Comparison of ENCODE assay signal across 11 cellular contexts in the genomic region with DNA sequence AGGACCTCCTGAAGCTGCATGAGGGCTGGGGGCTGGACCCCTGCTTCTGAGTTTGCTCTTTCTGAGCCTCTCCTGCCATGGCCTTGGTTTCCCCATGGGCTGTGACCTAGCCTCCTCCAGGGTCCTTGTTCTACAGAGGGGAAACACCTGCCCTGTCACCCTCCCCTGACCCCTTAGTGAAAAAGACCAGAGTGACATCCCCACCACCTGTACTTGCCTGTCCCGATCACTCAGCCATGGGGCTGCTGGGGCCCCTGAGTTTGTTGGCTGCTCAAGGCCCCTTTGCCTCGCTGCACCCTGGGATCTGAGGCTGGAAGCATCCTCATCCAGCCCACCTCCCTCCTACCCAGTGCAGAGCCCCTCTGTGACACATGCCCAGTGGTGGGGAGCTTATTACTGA. TPM values are rescaled to one million over a fixed set of nuclear protein-coding genes. Genes with fewer than 3 reads are reported as not detected.
DNase-seq lines count a peak whose midpoint lies in the region; ATAC-seq and TF ChIP-seq lines count a peak whose summit lies in the region.
"Had no signal": no experiment of that assay in that cellular context is flagged by ENCODE, and none has a peak within 500 bp of the region (broad histone marks: within the 10 kb centered on the region; RNA-seq: fewer than 3 reads in every experiment).

No MANE protein-coding gene starts in this region.

- H3K27ac Mint-ChIP-seq in central memory CD8-positive, alpha-beta T cell (ENCODE audit: low read depth) = peak overlapping the region; percentile 94

- DNase-seq in GM10266 (ENCODE audit: extremely low spot score) = peak; percentile 62
- DNase-seq in GM20000 (ENCODE audit: low spot score) = peak; percentile 76
- DNase-seq in central memory CD8-positive, alpha-beta T cell (ENCODE audit: low spot score in 2 of 2) = no peak
- DNase-seq in psoas muscle = no peak
- DNase-seq in HK-2 (ENCODE audit: unreplicated experiment) = no peak
- DNase-seq in DMS114 treated with DMSO at 0.1 percent for 48 hours (lab: John Stamatoyannopoulos, UW; ENCODE audit: unreplicated experiment) = no peak
- DNase-seq in activated gamma-delta T cell (lab: John Stamatoyannopoulos, UW) = no peak
- DNase-seq: DMS79, HCEC 1CT, heart right ventricle, NCI-H1092 treated with DMSO at 0.1 percent for 48 hours had no signal

- no peaks in the 10 kb centered on the region for H3K27me3 ChIP-seq in psoas muscle (ENCODE audit: insufficient read depth in 3 of 3, low read length in 2 of 3)

- ATAC-seq in central memory CD8-positive, alpha-beta T cell (replicated peaks; ENCODE audit: extremely low read depth, poor library complexity, severe bottlenecking) = no peak
- no peak for ATAC-seq in psoas muscle
- ATAC-seq: heart right ventricle had no signal

- TF ChIP-seq CTCF in GM10266 (IDR thresholded peaks at IDR 0.05; ENCODE audit: control insufficient read depth, insufficient read depth, low read depth, missing control alignments) (no peak), GM20000 (IDR thresholded peaks at IDR 0.05; ENCODE audit: extremely low read depth, missing control alignments) (no peak), psoas muscle (IDR thresholded peaks at IDR 0.05) (no peak)

- peaks cover 66% of the 10 kb centered on the region for H3K4me1 Mint-ChIP-seq in central memory CD8-positive, alpha-beta T cell

- no peak overlapping the region for H3K27ac ChIP-seq in psoas muscle

- H3K4me3 Mint-ChIP-seq in central memory CD8-positive, alpha-beta T cell = peak overlapping the region; percentile 80

- intact Hi-C loops in psoas muscle (cut with DNase I) = loop anchor here in 1 of 2 donors (10.0 kb wide), 1 partner anchor 111 kb away; no protein-coding TSS in a partner anchor

- no peaks in the 10 kb centered on the region for H3K9me3 ChIP-seq in psoas muscle
- H3K9me3 ChIP-seq: heart right ventricle had no signal

- 97 to 100% (median 100%) methylated on average over 2 of the region's 2 CpGs for WGBS in psoas muscle, 3 donors

- H3K4me1 ChIP-seq in psoas muscle = peaks cover 22% of the 10 kb centered on the region

- H3K36me3 Mint-ChIP-seq in central memory CD8-positive, alpha-beta T cell (ENCODE audit: insufficient read depth) = peaks cover 5% of the 10 kb centered on the region

- no peaks in the 10 kb centered on the region for H3K36me3 ChIP-seq in psoas muscle (ENCODE audit: insufficient read depth in 1 of 2, low read depth in 1 of 2)
- H3K36me3 ChIP-seq: heart right ventricle had no signal

- H3K4me3 ChIP-seq in psoas muscle = peak overlapping the region; percentile 65

- H3K27me3 Mint-ChIP-seq in central memory CD8-positive, alpha-beta T cell = no peaks in the 10 kb centered on the region

- H3K9me3 Mint-ChIP-seq in central memory CD8-positive, alpha-beta T cell = no peaks in the 10 kb centered on the region

RNA-seq across cellular contexts. Expression of a gene that starts 0.8 kb away (rescaled TPM):
- under 1 TPM; 0.21 to 0.74 (median 0.42) TPM for total RNA-seq in psoas muscle
- under 1 TPM; 0.07 to 0.25 (median 0.21) TPM for polyA plus RNA-seq in psoas muscle

RNA-seq across cellular contexts. Expression of a gene that starts 13.1 kb away (rescaled TPM):
- 1 to 10 TPM in 2 of 4 donors, under 1 TPM in 2; 0.78 to 1.8 (median 1.3) TPM for total RNA-seq in psoas muscle
- 1 to 10 TPM in 2 of 3 donors, under 1 TPM in 1; 0.82 to 2.1 (median 1.1) TPM for polyA plus RNA-seq in psoas muscle

RNA-seq across cellular contexts. Expression of a gene that starts 47.7 kb away (rescaled TPM):
- total RNA-seq in psoas muscle = 100 to 1,000 TPM in 1 of 4 donors, 10 to 100 TPM in 3; 46.9 to 103 (median 61.9) TPM
- polyA plus RNA-seq in psoas muscle = 10 to 100 TPM; 20.1 to 64.1 (median 22.7) TPM

Comparison
In these comparisons a context has a peak if more than half of its experiments do, and no peak if none do; other contexts are left out.
1. DNase-seq: peak in GM10266 (single experiment) and GM20000 (single experiment); none in central memory CD8-positive, alpha-beta T cell (0 of 2), psoas muscle (0 of 2), HK-2 (single experiment), DMS114 treated with DMSO at 0.1 percent for 48 hours (single experiment) and activated gamma-delta T cell (single experiment).